In genomic region chr10:103396067-103396788, GRCh38 we compare ENCODE assay signal across 8 cellular contexts. TPM values are rescaled to one million over a fixed set of nuclear protein-coding genes. Genes with fewer than 3 reads are reported as not detected.
DNase-seq lines count a peak whose midpoint lies in the region; ATAC-seq and TF ChIP-seq lines count a peak whose summit lies in the region.

Gene ATP5MK, minus strand, starts transcription at chr10:103396475. Its CDS starts 4,018 bp downstream, at chr10:103392457.
Gene PDCD11, plus strand, starts transcription at chr10:103396626. Its CDS starts 1,801 bp downstream, at chr10:103398427.

- no peaks in the 10 kb centered on the region for H3K9me3 ChIP-seq in right atrium auricular region
- no peaks in the 10 kb centered on the region for H3K9me3 ChIP-seq in vagina

- H3K36me3 ChIP-seq in right atrium auricular region: peaks cover 43% of the 10 kb centered on the region
- peaks cover 0 to 39% of the 10 kb centered on the region in 2 donors for H3K36me3 ChIP-seq in vagina

- TF ChIP-seq CTCF in GM13977 (IDR thresholded peaks at IDR 0.05; ENCODE audit: extremely low read depth, insufficient read depth, missing control alignments): peak; percentile 21
- TF ChIP-seq CTCF in right atrium auricular region (IDR thresholded peaks at IDR 0.05): peak in 1 of 2 donors; percentile 31
- no peak for TF ChIP-seq CTCF in vagina (IDR thresholded peaks at IDR 0.05)

- peak; percentile 98 for ATAC-seq in HG02885 (IDR thresholded peaks at IDR 0.05; ENCODE audit: poor library complexity, unreplicated experiment)

- peak within 1 kb of the TSS; percentile 88 to 97 for H3K4me3 ChIP-seq in right atrium auricular region
- peak within 1 kb of the TSS; percentile 68 to 79 for H3K4me3 ChIP-seq in vagina

- intact Hi-C loops in vagina (cut with DNase I): no loop called here

- DNase-seq in GM13977 (ENCODE audit: low spot score) (peak; percentile 93), NCI-H1694 treated with DMSO at 0.1 percent for 48 hours (lab: John Stamatoyannopoulos, UW) (peak; percentile 90), T-helper 2 cell (peak; percentile 79 to 98 (median 90)), anterior cingulate cortex (lab: John Stamatoyannopoulos, UW) (peak; percentile 79 to 99 (median 96)), right atrium auricular region (ENCODE audit: low spot score) (peak; percentile 98), pulmonary artery endothelial cell (ENCODE audit: low read depth, low spot score) (peak; percentile 90), vagina (ENCODE audit: extremely low spot score in 2 of 2) (peak in 1 of 2 donors; percentile 98)

- peak within 1 kb of the TSS; percentile 92 to 94 for H3K27ac ChIP-seq in right atrium auricular region
- peak within 1 kb of the TSS; percentile 76 for H3K27ac ChIP-seq in vagina

- TF ChIP-seq POLR2A in vagina (IDR thresholded peaks at IDR 0.05): peak in 1 of 2 donors; percentile 9

- H3K4me1 ChIP-seq in right atrium auricular region: peaks cover 0 to 42% of the 10 kb centered on the region in 2 donors
- H3K4me1 ChIP-seq in vagina: peaks cover 43% of the 10 kb centered on the region

- in situ Hi-C loops in GM13977 (cut with MboI; ENCODE audit: low pct_unique_long_range_greater_than_20kb, low sequenced_read_pairs, unreplicated experiment): no loop called here

- H3K27me3 ChIP-seq in right atrium auricular region (no peaks in the 10 kb centered on the region), vagina (no peaks in the 10 kb centered on the region)

RNA-seq across cellular contexts. Expression of gene ATP5MK, which starts in this region (rescaled TPM):
- total RNA-seq in right atrium auricular region: 1,000 to 10,000 TPM in 1 of 2 donors, 100 to 1,000 TPM in 1; 554 to 1,203 TPM
- total RNA-seq in pulmonary artery endothelial cell: 158 and 197 TPM in 2 replicates
- 180 TPM for total RNA-seq in vagina

RNA-seq across cellular contexts. Expression of gene PDCD11, which starts in this region (rescaled TPM):
- total RNA-seq in right atrium auricular region: 10 to 100 TPM in 1 of 2 donors, 1 to 10 TPM in 1; 7.2 to 11.2 TPM
- 53.0 and 75.7 TPM in 2 replicates for total RNA-seq in pulmonary artery endothelial cell
- 22.8 TPM for total RNA-seq in vagina
